Comparison of ENCODE assay signal across 1 cellular context in the genomic region with DNA sequence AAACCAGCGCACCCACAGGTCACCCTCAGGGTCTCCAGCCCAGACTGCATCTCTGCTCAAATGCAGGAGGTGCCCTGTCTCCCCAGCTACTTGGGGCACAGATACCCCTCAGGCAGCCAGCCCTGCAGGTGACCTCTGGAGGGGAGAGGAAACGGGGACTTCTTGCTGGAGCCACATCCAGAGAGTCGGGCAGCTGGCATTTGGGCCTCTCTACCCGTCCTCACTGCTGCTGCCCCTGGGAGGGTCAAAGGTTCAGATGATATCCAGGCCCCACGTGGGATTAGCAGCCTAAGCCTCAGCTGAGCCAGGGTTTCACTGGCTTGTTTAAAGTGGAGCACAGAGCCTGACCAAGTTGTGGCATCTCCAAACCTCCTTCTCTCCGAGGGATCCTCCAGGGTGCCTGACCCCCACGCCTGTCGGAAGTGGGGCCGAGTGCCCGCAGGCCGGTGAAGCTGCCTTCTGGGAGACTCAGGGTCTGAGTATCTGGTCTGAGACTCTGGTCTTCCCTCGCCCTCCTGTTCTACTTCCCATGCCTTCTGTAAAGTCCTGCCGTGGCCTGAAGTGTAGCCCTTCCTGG.
TF ChIP-seq lines count a peak whose summit lies in the region.

No MANE protein-coding gene starts in this region.

TF ChIP-seq in H1, 55 proteins besides CTCF, POLR2A, EP300 and RAD21:
- no peak for TF ChIP-seq GABPA (IDR thresholded peaks at IDR 0.05; ENCODE audit: borderline replicate concordance, insufficient read depth, low read length)
- no peak for TF ChIP-seq EZH2 (IDR thresholded peaks at IDR 0.05; ENCODE audit: low read depth, low read length, severe bottlenecking)
- TF ChIP-seq POU5F1 (IDR thresholded peaks at IDR 0.05; ENCODE audit: low read depth, low read length): no peak
- no peak for TF ChIP-seq YY1 (IDR thresholded peaks at IDR 0.05; ENCODE audit: low read depth, low read length)
- no peak for TF ChIP-seq RNF2 (IDR thresholded peaks at IDR 0.05; ENCODE audit: borderline replicate concordance, low read depth, low read length, missing control alignments, poor library complexity, severe bottlenecking)
- no peak for TF ChIP-seq SUZ12 (IDR thresholded peaks at IDR 0.05; ENCODE audit: low read length)
- no peak for TF ChIP-seq BCL11A (IDR thresholded peaks at IDR 0.05; ENCODE audit: low read depth in 2 of 2, low read length in 2 of 2)
- TF ChIP-seq CTBP2 (IDR thresholded peaks at IDR 0.05; ENCODE audit: borderline replicate concordance, insufficient read depth, insufficient read length, low read length): no peak
- no peak for TF ChIP-seq TBP (IDR thresholded peaks at IDR 0.05; ENCODE audit: low read depth, low read length)
- TF ChIP-seq PHF8 (conservative IDR thresholded peaks at IDR 0.05; ENCODE audit: low read depth, low read length): no peak
